Comparison of ENCODE assay signal across 2 cellular contexts in the genomic region with DNA sequence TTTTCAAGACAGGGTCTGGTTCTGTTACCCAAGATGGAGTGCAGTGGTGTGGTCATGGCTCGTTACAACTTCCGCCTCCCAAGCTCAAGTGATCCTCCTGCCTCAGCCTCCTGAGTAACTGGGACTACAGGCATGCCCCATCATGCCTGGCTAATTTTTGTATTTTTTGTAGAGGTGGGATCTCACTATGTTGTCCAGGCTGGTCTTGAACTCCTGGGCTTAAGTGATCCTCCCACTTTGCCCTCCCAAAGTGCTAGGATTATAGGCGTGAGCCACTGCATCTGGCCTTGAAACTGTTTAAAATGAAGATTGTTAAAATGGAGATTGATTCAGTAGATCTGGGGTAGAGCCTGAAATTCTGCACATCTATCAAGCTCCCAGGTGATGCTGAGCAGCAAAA. TPM values are rescaled to one million over a fixed set of nuclear protein-coding genes. Genes with fewer than 3 reads are reported as not detected.
"Had no signal": no experiment of that assay in that cellular context is flagged by ENCODE, and none has a peak within 500 bp of the region (broad histone marks: within the 10 kb centered on the region; RNA-seq: fewer than 3 reads in every experiment).

No MANE protein-coding gene starts in this region.

RNA-seq across cellular contexts. Expression of gene GAST, which starts 11.3 kb away (rescaled TPM):
- total RNA-seq: G401, GM12878 had no signal
- polyA plus RNA-seq: GM12878 had no signal

RNA-seq across cellular contexts. Expression of gene HAP1, which starts 33.6 kb away (rescaled TPM):
- total RNA-seq: GM12878 had no signal
- polyA plus RNA-seq: GM12878 had no signal
